9 cellular contexts compared by ENCODE assay signal in genomic region chr12:109458771-109459208, GRCh38. TPM values are rescaled to one million over a fixed set of nuclear protein-coding genes. Genes with fewer than 3 reads are reported as not detected.
DNase-seq lines count a peak whose midpoint lies in the region; TF ChIP-seq lines count a peak whose summit lies in the region.
"Had no signal": no experiment of that assay in that cellular context is flagged by ENCODE, and none has a peak within 500 bp of the region (broad histone marks: within the 10 kb centered on the region; RNA-seq: fewer than 3 reads in every experiment).

No MANE protein-coding gene starts in this region.

- no peak for TF ChIP-seq POLR2A in stomach (IDR thresholded peaks at IDR 0.05)

- H3K4me1 ChIP-seq in ascending aorta (peaks cover 39 to 65% of the 10 kb centered on the region in 2 donors), iPS-20b (ENCODE audit: insufficient read depth, low read length) (peaks cover 66% of the 10 kb centered on the region), stomach (peaks cover 43 to 63% (median 54%) of the 10 kb centered on the region in 4 donors)

- peaks cover 38 to 47% of the 10 kb centered on the region in 2 donors for H3K36me3 ChIP-seq in ascending aorta
- H3K36me3 ChIP-seq in iPS-20b (ENCODE audit: insufficient read depth, low read depth, low read length) = peaks cover 54% of the 10 kb centered on the region
- H3K36me3 ChIP-seq in stomach = peaks cover 38 to 58% (median 53%) of the 10 kb centered on the region in 4 donors

- 55 to 74% (median 65%) methylated on average over 6 of the region's 6 CpGs for WGBS in stomach, 5 donors

- no peaks in the 10 kb centered on the region for H3K27me3 ChIP-seq in ascending aorta
- no peaks in the 10 kb centered on the region for H3K27me3 ChIP-seq in iPS-20b (ENCODE audit: insufficient read depth, low read length)
- no peaks in the 10 kb centered on the region for H3K27me3 ChIP-seq in stomach

- H3K27ac ChIP-seq in ascending aorta = peak overlapping the region; percentile 96 to 99
- peak overlapping the region; percentile 96 for H3K27ac ChIP-seq in iPS-20b (ENCODE audit: low read length)
- H3K27ac ChIP-seq in stomach = peak overlapping the region; percentile 16 to 95 (median 93)

- intact Hi-C loops in ascending aorta (cut with DNase I) = no loop called here
- intact Hi-C loops in stomach (cut with DNase I; ENCODE audit: low total_unique reads) = no loop called here

- no peak for TF ChIP-seq EP300 in stomach (IDR thresholded peaks at IDR 0.05)

- DNase-seq in NCI-H146 treated with DMSO at 0.1 percent for 48 hours (lab: John Stamatoyannopoulos, UW; ENCODE audit: unreplicated experiment) = peak; percentile 5
- DNase-seq in NCI-H146 (lab: John Stamatoyannopoulos, UW) = no peak
- no peak for DNase-seq in ascending aorta (ENCODE audit: low spot score in 2 of 2)
- DNase-seq in stomach = no peak
- DNase-seq in 8988T = no peak
- no peak for DNase-seq in GM13976 (ENCODE audit: low spot score)
- DNase-seq in stimulated activated CD4-positive, alpha-beta T cell treated with anti-CD3 and anti-CD28 coated beads, Interleukin-4, amount 100 ng/mL, for 1 hour = no peak
- DNase-seq: activated T-cell treated with anti-CD3 and anti-CD28 coated beads for 4 hours had no signal

- H3K4me3 ChIP-seq in ascending aorta (peak overlapping the region in 1 of 2 donors; percentile 29), iPS-20b (ENCODE audit: low read length) (peak overlapping the region; percentile 52), stomach (no peak overlapping the region)

- TF ChIP-seq CTCF in ascending aorta (IDR thresholded peaks at IDR 0.05) (no peak), stomach (IDR thresholded peaks at IDR 0.05) (no peak), GM13976 (IDR thresholded peaks at IDR 0.05; ENCODE audit: borderline replicate concordance, control extremely low read depth, extremely low read depth, insufficient read depth, missing control alignments) (no peak)

- H3K9ac ChIP-seq in iPS-20b (ENCODE audit: low read depth, low read length) = peak overlapping the region; percentile 87

- H3K9me3 ChIP-seq in ascending aorta = no peaks in the 10 kb centered on the region
- H3K9me3 ChIP-seq in iPS-20b (ENCODE audit: insufficient read depth, low read depth, low read length) = no peaks in the 10 kb centered on the region
- H3K9me3 ChIP-seq in stomach = no peaks in the 10 kb centered on the region

- in situ Hi-C loops in GM13976 (cut with MboI; ENCODE audit: low sequenced_read_pairs, unreplicated experiment) = no loop called here

RNA-seq across cellular contexts. Expression of gene KCTD10, which starts 18.3 kb away (rescaled TPM):
- total RNA-seq in ascending aorta (102 TPM), stomach (100 to 1,000 TPM in 1 of 5 donors, 10 to 100 TPM in 4; 19.6 to 156 (median 48.7) TPM)
- 10 to 100 TPM; 12.1 to 36.5 (median 33.6) TPM for polyA plus RNA-seq in stomach

RNA-seq across cellular contexts. Expression of gene UBE3B, which starts 18.6 kb away (rescaled TPM):
- total RNA-seq in ascending aorta (19.1 TPM), stomach (100 to 1,000 TPM in 1 of 5 donors, 10 to 100 TPM in 4; 10.5 to 104 (median 48.1) TPM)
- 10 to 100 TPM in 2 of 3 donors, 1 to 10 TPM in 1; 9.4 to 13.1 (median 11.5) TPM for polyA plus RNA-seq in stomach
